8 cellular contexts compared by ENCODE assay signal in the genomic region with DNA sequence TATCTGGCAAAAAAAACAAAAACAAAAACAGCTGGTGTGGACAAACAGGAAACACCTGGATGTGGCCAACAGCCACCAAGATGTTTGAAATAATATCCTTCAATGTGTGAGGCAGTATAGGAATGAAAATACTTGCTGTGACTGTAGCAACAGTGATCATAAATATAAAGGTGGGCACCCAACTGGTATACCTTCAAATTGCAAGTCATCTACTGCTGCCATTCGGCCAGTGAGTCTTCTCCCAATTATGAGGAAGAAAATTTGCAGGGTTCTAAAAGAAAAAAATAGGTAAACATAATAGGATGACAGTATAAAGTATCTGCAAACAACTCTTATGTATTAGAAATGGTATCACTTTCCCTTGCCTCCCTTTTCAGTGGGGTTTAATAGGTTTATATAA. TPM values are rescaled to one million over a fixed set of nuclear protein-coding genes. Genes with fewer than 3 reads are reported as not detected.
DNase-seq lines count a peak whose midpoint lies in the region; ATAC-seq and TF ChIP-seq lines count a peak whose summit lies in the region.

No MANE protein-coding gene starts in this region.

- peak overlapping the region; percentile 84; the same call in 1 of the 2 replicates for H3K9ac ChIP-seq in GM23248

- no peaks in the 10 kb centered on the region for H3K9me3 ChIP-seq in GM23248 (ENCODE audit: low read depth)

- H3K4me3 ChIP-seq in GM23248 (peak overlapping the region; percentile 94), fibroblast of mammary gland (ENCODE audit: control insufficient read depth, low read depth, low read length) (peak overlapping the region; percentile 93), skeletal muscle cell (ENCODE audit: low read depth, low read length) (peak overlapping the region; percentile 77)

- peaks cover 23% of the 10 kb centered on the region for H3K4me1 Mint-ChIP-seq in T-helper 2 cell treated with Interferon-gamma antibody and Interleukin-4, amounts not matched to agents 5 μg/mL and 100 μg/mL, for 36 hours (ENCODE audit: low read depth)

- peak overlapping the region; percentile 88 for H3K4me2 ChIP-seq in GM23248 (ENCODE audit: unreplicated experiment)

- DNase-seq in GM23248 (no peak), fibroblast of mammary gland (ENCODE audit: low read depth) (no peak), skeletal muscle cell (ENCODE audit: low read depth) (no peak), NCI-H345 (lab: John Stamatoyannopoulos, UW) (no peak), DMS 273 (lab: John Stamatoyannopoulos, UW; ENCODE audit: unreplicated experiment) (no peak)
- DNase-seq in T-helper 2 cell treated with Interferon-gamma antibody and Interleukin-4, amounts not matched to agents 5 μg/mL and 100 μg/mL, for 36 hours (ENCODE audit: low spot score) = no peak
- DNase-seq in NK-92 treated with Interleukin-12 subunit alpha and Interleukin-12 subunit beta, amount 100 ng/mL, for 24 hours (lab: John Stamatoyannopoulos, UW) = no peak

- H2AFZ ChIP-seq in GM23248 = peak overlapping the region; percentile 96; the same call in 1 of the 2 replicates

- no peaks in the 10 kb centered on the region for H4K20me1 ChIP-seq in GM23248 (ENCODE audit: insufficient read depth)

- no peak for ATAC-seq in HG02763 (IDR thresholded peaks at IDR 0.05; ENCODE audit: unreplicated experiment)

- no peaks in the 10 kb centered on the region for H3K27me3 ChIP-seq in GM23248 (replicated peaks; ENCODE audit: insufficient read depth)

- H3K36me3 Mint-ChIP-seq in T-helper 2 cell treated with Interferon-gamma antibody and Interleukin-4, amounts not matched to agents 5 μg/mL and 100 μg/mL, for 36 hours (ENCODE audit: low read depth) = peaks cover 5% of the 10 kb centered on the region

- H3K9me3 Mint-ChIP-seq in T-helper 2 cell treated with Interferon-gamma antibody and Interleukin-4, amounts not matched to agents 5 μg/mL and 100 μg/mL, for 36 hours = no peaks in the 10 kb centered on the region

- no peaks in the 10 kb centered on the region for H3K79me2 ChIP-seq in GM23248 (ENCODE audit: insufficient read depth)

- peak overlapping the region; percentile 93 for H3K27ac Mint-ChIP-seq in T-helper 2 cell treated with Interferon-gamma antibody and Interleukin-4, amounts not matched to agents 5 μg/mL and 100 μg/mL, for 36 hours

- H3K27me3 Mint-ChIP-seq in T-helper 2 cell treated with Interferon-gamma antibody and Interleukin-4, amounts not matched to agents 5 μg/mL and 100 μg/mL, for 36 hours (ENCODE audit: low read depth) = no peaks in the 10 kb centered on the region

- in situ Hi-C loops in GM23248 (cut with MboI) = no loop called here

- no peaks in the 10 kb centered on the region for H3K9me2 ChIP-seq in GM23248 (ENCODE audit: insufficient read depth)

- H3K36me3 ChIP-seq in GM23248 (ENCODE audit: low read depth) = no peaks in the 10 kb centered on the region; the same call in 1 of the 2 replicates

- peaks cover 10% of the 10 kb centered on the region; the same call in 1 of the 2 replicates for H3K4me1 ChIP-seq in GM23248 (ENCODE audit: insufficient read depth)

- H3K27ac ChIP-seq in GM23248 = no peak overlapping the region

- 58 to 59% methylated on average over 1 of the region's 1 CpG for WGBS in GM23248 (ENCODE audit: low coverage in 1 of 2, low lambda C conversion rate in 2 of 2, missing lambda C conversion rate in 2 of 2), 2 experiments

- TF ChIP-seq CTCF in fibroblast of mammary gland (conservative IDR thresholded peaks at IDR 0.05; ENCODE audit: control insufficient read depth, insufficient read depth, low read depth, low read length) = no peak

- peak overlapping the region; percentile 93 for H3K4me3 Mint-ChIP-seq in T-helper 2 cell treated with Interferon-gamma antibody and Interleukin-4, amounts not matched to agents 5 μg/mL and 100 μg/mL, for 36 hours

- H3F3A ChIP-seq in GM23248 (ENCODE audit: insufficient read depth) = peaks cover 6% of the 10 kb centered on the region

RNA-seq across cellular contexts. Expression of a gene that starts 0.9 kb away (rescaled TPM):
- total RNA-seq in GM23248 (2014; rRNA removed; shearing (Covaris generic)) = 19.9 and 21.0 TPM in 2 replicates
- 23.4 and 24.4 TPM in 2 replicates for polyA plus RNA-seq in GM23248 (2016; fragmentation: Nextera tagmentation; extraction: Ambion mirVana)

RNA-seq across cellular contexts. Expression of a gene that starts 5.3 kb away (rescaled TPM):
- not detected in 2 replicates for total RNA-seq in GM23248 (2014; rRNA removed; shearing (Covaris generic))
- not detected in 2 replicates for polyA plus RNA-seq in GM23248 (2016; fragmentation: Nextera tagmentation; extraction: Ambion mirVana)

RNA-seq across cellular contexts. Expression of a gene that starts 50.6 kb away (rescaled TPM):
- 20.1 and 23.0 TPM in 2 replicates for total RNA-seq in GM23248 (2014; rRNA removed; shearing (Covaris generic))
- 8.2 and 9.1 TPM in 2 replicates for polyA plus RNA-seq in GM23248 (2016; fragmentation: Nextera tagmentation; extraction: Ambion mirVana)

RNA-seq across cellular contexts. Expression of a gene that starts 56.8 kb away (rescaled TPM):
- 5.3 and 18.4 TPM in 2 replicates for total RNA-seq in GM23248 (2014; rRNA removed; shearing (Covaris generic))
- 62.5 and 65.2 TPM in 2 replicates for polyA plus RNA-seq in GM23248 (2016; fragmentation: Nextera tagmentation; extraction: Ambion mirVana)

RNA-seq across cellular contexts. Expression of a gene that starts 57.4 kb away (rescaled TPM):
- total RNA-seq in GM23248 (2014; rRNA removed; shearing (Covaris generic)) = 41.8 and 42.0 TPM in 2 replicates
- 44.6 and 46.9 TPM in 2 replicates for polyA plus RNA-seq in GM23248 (2016; fragmentation: Nextera tagmentation; extraction: Ambion mirVana)
